In genomic region chr17:44829558-44830358, GRCh38 we compare ENCODE assay signal across 8 cellular contexts. TPM values are rescaled to one million over a fixed set of nuclear protein-coding genes. Genes with fewer than 3 reads are reported as not detected.
DNase-seq lines count a peak whose midpoint lies in the region; ATAC-seq and TF ChIP-seq lines count a peak whose summit lies in the region.

TSS of gene GJC1 (minus strand) at chr17:44830287. CDS start at chr17:44805817, 24,470 bp downstream.

- no peak within 1 kb of the TSS for H3K27ac ChIP-seq in CD8-positive, alpha-beta T cell (ENCODE audit: low read depth, low read length)
- H3K27ac ChIP-seq in HUES64 (ENCODE audit: low read depth, low read length) (peak within 1 kb of the TSS; percentile 93), fibroblast of lung (ENCODE audit: insufficient read depth, low read length) (peak within 1 kb of the TSS; percentile 94)

- no peaks in the 10 kb centered on the region for H3K36me3 Mint-ChIP-seq in CD8-positive, alpha-beta T cell
- no peaks in the 10 kb centered on the region for H3K36me3 Mint-ChIP-seq in natural killer cell

- WGBS in HUES64 = under 1% methylated on average over 120 of the region's 120 CpGs

- peaks cover 50% of the 10 kb centered on the region for H3K79me2 ChIP-seq in fibroblast of lung (ENCODE audit: control insufficient read depth, insufficient read depth, low read length)

- peaks cover 11% of the 10 kb centered on the region for H3K4me1 ChIP-seq in CD8-positive, alpha-beta T cell (ENCODE audit: insufficient read depth, low read length)
- H3K4me1 ChIP-seq in HUES64 (ENCODE audit: insufficient read depth, low read length) (peaks cover 30% of the 10 kb centered on the region), fibroblast of lung (ENCODE audit: control insufficient read depth, extremely low read depth, insufficient read depth, low read length) (no peaks in the 10 kb centered on the region)

- H3K9me3 Mint-ChIP-seq in CD8-positive, alpha-beta T cell = no peaks in the 10 kb centered on the region
- H3K9me3 Mint-ChIP-seq in natural killer cell = no peaks in the 10 kb centered on the region

- peaks cover 11% of the 10 kb centered on the region for H3K4me1 Mint-ChIP-seq in CD8-positive, alpha-beta T cell (ENCODE audit: low read depth)
- H3K4me1 Mint-ChIP-seq in natural killer cell = peaks cover 9 to 16% of the 10 kb centered on the region in 2 donors

- peak in 2 of 7 experiments; percentile 18 to 50 for DNase-seq in CD8-positive, alpha-beta T cell
- DNase-seq in activated CD4-positive, alpha-beta T cell treated with anti-CD3 and anti-CD28 coated beads, Interleukin-2, amount 50 U/mL, for 48 hours = peak; percentile 28 to 30
- peak in 1 of 2 donors; percentile 55 for DNase-seq in fibroblast of lung (ENCODE audit: low read depth in 2 of 2)
- peak; percentile 16 for DNase-seq in natural killer cell
- DNase-seq in SIG-M5 treated with dmso at 0.1 percent for 504 hours (lab: John Stamatoyannopoulos, UW; ENCODE audit: unreplicated experiment) = no peak
- DNase-seq in NCI-H1694 (lab: John Stamatoyannopoulos, UW) = no peak

- H3K27me3 Mint-ChIP-seq in CD8-positive, alpha-beta T cell (ENCODE audit: low read depth) = peaks cover 46% of the 10 kb centered on the region
- H3K27me3 Mint-ChIP-seq in natural killer cell (ENCODE audit: low read depth in 2 of 2) = peaks cover 38 to 43% of the 10 kb centered on the region in 2 donors

- H3K27ac Mint-ChIP-seq in CD8-positive, alpha-beta T cell = no peak within 1 kb of the TSS
- no peak within 1 kb of the TSS for H3K27ac Mint-ChIP-seq in natural killer cell

- H3K36me3 ChIP-seq in CD8-positive, alpha-beta T cell (ENCODE audit: insufficient read depth, low read length) = no peaks in the 10 kb centered on the region
- 0 out of 2 replicates have a peak, but pooled peaks cover 3% of the 10 kb centered on the region for H3K36me3 ChIP-seq in HUES64 (ENCODE audit: insufficient read depth, low read length)
- H3K36me3 ChIP-seq in fibroblast of lung (ENCODE audit: control insufficient read depth, insufficient read depth, low read length) = no peaks in the 10 kb centered on the region

- peak within 1 kb of the TSS; percentile 85 for H3K4me2 ChIP-seq in fibroblast of lung (ENCODE audit: extremely low read depth, insufficient read depth, low read length)

- peak within 1 kb of the TSS; percentile 55 for H2AFZ ChIP-seq in fibroblast of lung (ENCODE audit: low read length)

- POLR2A ChIA-PET in CD8-positive, alpha-beta T cell (lab: Charles Lee) = no interaction called here

- no peak for TF ChIP-seq CTCF in CD8-positive, alpha-beta T cell (IDR thresholded peaks at IDR 0.05)
- TF ChIP-seq CTCF in fibroblast of lung (conservative IDR thresholded peaks at IDR 0.05 in 1 of 2, IDR thresholded peaks at IDR 0.05 in 1 of 2; ENCODE audit: low read depth in 1 of 2, low read length in 2 of 2) (no peak), natural killer cell (IDR thresholded peaks at IDR 0.05) (no peak)

- peaks cover 23% of the 10 kb centered on the region for H3K27me3 ChIP-seq in CD8-positive, alpha-beta T cell (ENCODE audit: insufficient read depth, low read length)
- H3K27me3 ChIP-seq in HUES64 (ENCODE audit: insufficient read depth, low read length) = no peaks in the 10 kb centered on the region
- H3K27me3 ChIP-seq in fibroblast of lung (ENCODE audit: control insufficient read depth, insufficient read depth, low read length) = no peaks in the 10 kb centered on the region

- no peaks in the 10 kb centered on the region for H4K20me1 ChIP-seq in fibroblast of lung (ENCODE audit: control insufficient read depth, extremely low read depth, insufficient read depth, low read length)

- H3K9ac ChIP-seq in HUES64 (ENCODE audit: low read depth, low read length) = peak within 1 kb of the TSS; percentile 99
- H3K9ac ChIP-seq in fibroblast of lung (ENCODE audit: insufficient read depth, low read length) = peak within 1 kb of the TSS; percentile 93

- CTCF ChIA-PET in CD8-positive, alpha-beta T cell (lab: Charles Lee) = interaction anchor here (0.5 kb wide), 1 partner anchor 11 kb away, joined by 3 read pairs; no protein-coding TSS in a partner anchor

- intact Hi-C loops in CD8-positive, alpha-beta T cell (cut with DNase I, micrococcal nuclease) = no loop called here
- intact Hi-C loops in natural killer cell (cut with micrococcal nuclease) = no loop called here

- peak; percentile 48 for ATAC-seq in CD8-positive, alpha-beta T cell
- ATAC-seq in natural killer cell = peak; percentile 5 to 70 (median 36)
- ATAC-seq in GM21390 (IDR thresholded peaks at IDR 0.05; ENCODE audit: unreplicated experiment) = no peak

- H3K4me3 ChIP-seq in CD8-positive, alpha-beta T cell (ENCODE audit: low read depth, low read length) = peak within 1 kb of the TSS; percentile 24
- H3K4me3 ChIP-seq in HUES64 (ENCODE audit: low read length) (peak within 1 kb of the TSS; percentile 99), fibroblast of lung (replicated peaks in 1 of 4; ENCODE audit: control extremely low read depth in 1 of 4, insufficient read depth in 1 of 4, low read depth in 3 of 4, low read length in 4 of 4) (peak within 1 kb of the TSS; percentile 91 to 99 (median 96))

- H3K9me3 ChIP-seq in CD8-positive, alpha-beta T cell (ENCODE audit: low read length) = no peaks in the 10 kb centered on the region
- H3K9me3 ChIP-seq in HUES64 (ENCODE audit: insufficient read depth, low read depth, low read length) (no peaks in the 10 kb centered on the region), fibroblast of lung (ENCODE audit: control insufficient read depth, insufficient read depth, low read depth, low read length) (no peaks in the 10 kb centered on the region)

- H3K4me3 Mint-ChIP-seq in CD8-positive, alpha-beta T cell = peak within 1 kb of the TSS; percentile 77
- H3K4me3 Mint-ChIP-seq in natural killer cell = peak within 1 kb of the TSS; percentile 84

RNA-seq across cellular contexts. Expression of gene GJC1, which starts in this region (rescaled TPM):
- total RNA-seq in CD8-positive, alpha-beta T cell = not detected
- 59.1 TPM for polyA plus RNA-seq in HUES64 (2013, experiment 1 of 2)
- polyA plus RNA-seq in HUES64 (2013, experiment 2 of 2) = 60.9 TPM
- 19.3 and 33.9 TPM in 2 replicates for total RNA-seq in fibroblast of lung
- 33.6 and 97.3 TPM in 2 replicates for polyA plus RNA-seq in fibroblast of lung
- polyA plus RNA-seq in fibroblast of lung (2012) = 27.6 and 78.0 TPM in 2 replicates
- polyA minus RNA-seq in fibroblast of lung (ENCODE audit: low replicate concordance) = 71.8 and 316 TPM in 2 replicates
- total RNA-seq in natural killer cell = under 1 TPM in 1 of 3 donors, not detected in 2; 0.16 TPM

Comparison
In these comparisons a context has a peak if more than half of its experiments do, and no peak if none do; other contexts are left out.
1. RNA of gene GJC1 (total RNA-seq): 19.3 to 33.9 TPM in fibroblast of lung; not detected in CD8-positive, alpha-beta T cell and 0.16 TPM in natural killer cell; every median in the first group is over 10 times any median in the second.
2. Peak in ATAC-seq and H3K4me3 ChIP-seq in CD8-positive, alpha-beta T cell; RNA of the gene not detected or under 1 TPM.
3. Peak in DNase-seq and ATAC-seq in natural killer cell; RNA of the gene not detected or under 1 TPM.
4. DNase-seq: peak in activated CD4-positive, alpha-beta T cell treated with anti-CD3 and anti-CD28 coated beads, Interleukin-2, amount 50 U/mL, for 48 hours (2 of 2); none in SIG-M5 treated with dmso at 0.1 percent for 504 hours (single experiment) and NCI-H1694 (single experiment).
5. H3K4me3 ChIP-seq: peak in every context shown above with its lines; median percentile 99 in HUES64; 96 in fibroblast of lung; 24 in CD8-positive, alpha-beta T cell.